In genomic region chr2:8162602-8163001, GRCh38 we compare ENCODE assay signal across 17 cellular contexts.
A peak's percentile ranks its signal among the peaks of the same experiment; 100 is the strongest.
DNase-seq lines count a peak whose midpoint lies in the region; ATAC-seq and TF ChIP-seq lines count a peak whose summit lies in the region.
"Had no signal": no experiment of that assay in that cellular context is flagged by ENCODE, and none has a peak within 500 bp of the region (broad histone marks: within the 10 kb centered on the region; RNA-seq: fewer than 3 reads in every experiment).

No MANE protein-coding gene starts in this region.

- intact Hi-C loops in sigmoid colon (cut with DNase I) (loop anchor here (5.0 kb wide), 4 partner anchors 160 to 735 kb away; no protein-coding TSS in a partner anchor), esophagus squamous epithelium (cut with DNase I) (no loop called here)

- H3K4me3 ChIP-seq in astrocyte of the spinal cord (ENCODE audit: low read depth, low read length) (no peak overlapping the region), sigmoid colon (no peak overlapping the region), esophagus squamous epithelium (no peak overlapping the region)
- H3K4me3 ChIP-seq: SJCRH30 had no signal

- H3K9me3 Mint-ChIP-seq in mesothelial cell of epicardium (no peaks in the 10 kb centered on the region), T-cell (no peaks in the 10 kb centered on the region)

- H3K36me3 ChIP-seq in sigmoid colon (no peaks in the 10 kb centered on the region), esophagus squamous epithelium (no peaks in the 10 kb centered on the region)
- H3K36me3 ChIP-seq: SJCRH30 had no signal

- H3K36me3 Mint-ChIP-seq in mesothelial cell of epicardium (no peaks in the 10 kb centered on the region), T-cell (peaks cover 2% of the 10 kb centered on the region)

- H3K4me1 ChIP-seq in sigmoid colon (peaks cover 0 to 36% (median 18%) of the 10 kb centered on the region in 4 donors), esophagus squamous epithelium (no peaks in the 10 kb centered on the region)
- H3K4me1 ChIP-seq: Caco-2, SJCRH30 had no signal

- H3K4me1 Mint-ChIP-seq in mesothelial cell of epicardium (peaks cover 19% of the 10 kb centered on the region), T-cell (peaks cover 0 to 2% (median 0%) of the 10 kb centered on the region in 3 donors)

- H3K27me3 ChIP-seq in sigmoid colon (no peaks in the 10 kb centered on the region), esophagus squamous epithelium (no peaks in the 10 kb centered on the region)

- no peak for TF ChIP-seq CTCF in astrocyte of the spinal cord (IDR thresholded peaks at IDR 0.05; ENCODE audit: low read depth, low read length)
- no peak for TF ChIP-seq CTCF in mesothelial cell of epicardium (IDR thresholded peaks at IDR 0.05; ENCODE audit: unreplicated experiment)
- no peak for TF ChIP-seq CTCF in sigmoid colon (IDR thresholded peaks at IDR 0.05)
- TF ChIP-seq CTCF in esophagus squamous epithelium (IDR thresholded peaks at IDR 0.05): no peak

- WGBS in sigmoid colon, 2 donors: 86 to 94% methylated on average over 14 of the region's 14 CpGs
- WGBS in esophagus squamous epithelium, 2 donors: 88 to 91% methylated on average over 12 to 14 of the region's 14 CpGs

- H3K27ac ChIP-seq in sigmoid colon (peak overlapping the region; percentile 21 to 85 (median 82)), esophagus squamous epithelium (no peak overlapping the region)
- H3K27ac ChIP-seq: HL-60, SJCRH30 had no signal

- CTCF ChIA-PET in T-cell (lab: Charles Lee): no interaction called here

- H3K9me3 ChIP-seq in sigmoid colon: no peaks in the 10 kb centered on the region
- no peaks in the 10 kb centered on the region for H3K9me3 ChIP-seq in esophagus squamous epithelium
- H3K9me3 ChIP-seq: Caco-2, SJCRH30 had no signal

- TF ChIP-seq EP300 in sigmoid colon (IDR thresholded peaks at IDR 0.05): peak; percentile 78 to 88 (median 82)

- no peak for ATAC-seq in T-cell (replicated peaks in 1 of 4)

- TF ChIP-seq POLR2A in sigmoid colon (IDR thresholded peaks at IDR 0.05): no peak
- TF ChIP-seq POLR2A in esophagus squamous epithelium (IDR thresholded peaks at IDR 0.05): no peak

- H3K4me3 Mint-ChIP-seq in mesothelial cell of epicardium: no peak overlapping the region
- no peak overlapping the region for H3K4me3 Mint-ChIP-seq in T-cell

- H3K27me3 Mint-ChIP-seq in mesothelial cell of epicardium (ENCODE audit: low read depth) (no peaks in the 10 kb centered on the region), T-cell (no peaks in the 10 kb centered on the region)

- in situ Hi-C loops in astrocyte of the spinal cord (cut with HindIII; ENCODE audit: low sequenced_read_pairs): no loop called here

- H3K27ac Mint-ChIP-seq in mesothelial cell of epicardium: peak overlapping the region; percentile 93
- H3K27ac Mint-ChIP-seq in T-cell: no peak overlapping the region

- POLR2A ChIA-PET in T-cell (lab: Charles Lee): no interaction called here

- peak; percentile 69 for DNase-seq in astrocyte of the spinal cord (ENCODE audit: low read depth, low spot score)
- no peak for DNase-seq in mesothelial cell of epicardium (ENCODE audit: low spot score in 2 of 2, unreplicated experiment in 2 of 2)
- peak; percentile 94 for DNase-seq in sigmoid colon
- no peak for DNase-seq in T-cell
- no peak for DNase-seq in NCI-H2081 treated with DMSO at 0.1 percent for 48 hours (lab: John Stamatoyannopoulos, UW)
- DNase-seq in esophagus squamous epithelium (lab: John Stamatoyannopoulos, UW): no peak
- DNase-seq in NK-92 treated with Interleukin-12 subunit alpha and Interleukin-12 subunit beta, amount 100 ng/mL, for 24 hours (lab: John Stamatoyannopoulos, UW): no peak
- DNase-seq: Caco-2, DMS153, H7, NCI-H1105 treated with DMSO at 0.1 percent for 48 hours, NCI-H1694 treated with DMSO at 0.1 percent for 48 hours, NCI-H526 treated with DMSO at 0.1 percent for 48 hours, OCI-M1, RPMI8226, SJCRH30 had no signal

Comparison
In these comparisons a context has a peak if more than half of its experiments do, and no peak if none do; other contexts are left out.
1. DNase-seq: peak in astrocyte of the spinal cord (single experiment) and sigmoid colon (single experiment); none in mesothelial cell of epicardium (0 of 2), T-cell (0 of 34), NCI-H2081 treated with DMSO at 0.1 percent for 48 hours (single experiment), esophagus squamous epithelium (single experiment) and NK-92 treated with Interleukin-12 subunit alpha and Interleukin-12 subunit beta, amount 100 ng/mL, for 24 hours (single experiment).
2. H3K27ac ChIP-seq: peak in sigmoid colon (4 of 4); none in esophagus squamous epithelium (0 of 4).